Comparison of ENCODE assay signal across 21 cellular contexts in genomic region chr1:36613721-36614120, GRCh38.
DNase-seq lines count a peak whose midpoint lies in the region; ATAC-seq, FAIRE-seq and TF ChIP-seq lines count a peak whose summit lies in the region.
"Had no signal": no experiment of that assay in that cellular context is flagged by ENCODE, and none has a peak within 500 bp of the region (broad histone marks: within the 10 kb centered on the region; RNA-seq: fewer than 3 reads in every experiment).

No MANE protein-coding gene starts in this region.

- POLR2A ChIA-PET in IMR-90 (lab: Charles Lee; ENCODE audit: unreplicated experiment): no interaction called here

- no peak overlapping the region for H3T11ph ChIP-seq in H9 (ENCODE audit: low read length)

- H3K27me3 Mint-ChIP-seq in H9 (ENCODE audit: low read depth): peaks cover 4% of the 10 kb centered on the region; the same call in 1 of the 2 replicates

- no peak overlapping the region for H3K4me3 Mint-ChIP-seq in H9
- H3K4me3 Mint-ChIP-seq: CD4-positive, alpha-beta memory T cell; HFFc6 had no signal

- TF ChIP-seq RAD21 in IMR-90 (IDR thresholded peaks at IDR 0.05; ENCODE audit: low read length): no peak

- FAIRE-seq in D721Med (lab: Jason Lieb, UNC): peak; percentile 21
- FAIRE-seq: G401.6, GM12878, GM19239 had no signal

- H3K9ac ChIP-seq in H9 (ENCODE audit: extremely low read depth, insufficient read length, low read length) (no peak overlapping the region), IMR-90 (ENCODE audit: low read depth, low read length) (no peak overlapping the region), neuronal stem cell (ENCODE audit: low read depth, low read length, poor library complexity) (peak overlapping the region; percentile 64)

- H3K14ac ChIP-seq in H9 (ENCODE audit: insufficient read depth, low read length) (no peak overlapping the region), IMR-90 (replicated peaks; ENCODE audit: low read depth, low read length) (no peak overlapping the region), neuronal stem cell (ENCODE audit: low read length) (peak overlapping the region; percentile 32)

- intact Hi-C loops in IMR-90 (cut with micrococcal nuclease): no loop called here

- H3K27me3 ChIP-seq in H9 (ENCODE audit: insufficient read depth, low read length): no peaks in the 10 kb centered on the region
- no peaks in the 10 kb centered on the region; the same call in 1 of the 2 replicates for H3K27me3 ChIP-seq in IMR-90 (ENCODE audit: control insufficient read depth, insufficient read depth, low read length)
- H3K27me3 ChIP-seq in neuronal stem cell (ENCODE audit: control insufficient read depth in 3 of 3, insufficient read depth in 3 of 3, low read depth in 1 of 3, low read length in 3 of 3): no peaks in the 10 kb centered on the region

- TF ChIP-seq CTCF in D721Med (IDR thresholded peaks at IDR 0.05; ENCODE audit: insufficient read depth, missing control alignments): no peak
- TF ChIP-seq CTCF in H9 (conservative IDR thresholded peaks at IDR 0.05): no peak
- no peak for TF ChIP-seq CTCF in IMR-90 (conservative IDR thresholded peaks at IDR 0.05; ENCODE audit: low read depth, low read length)

- no peak overlapping the region for H2AK5ac ChIP-seq in H9 (ENCODE audit: insufficient read length, low read length)
- H2AK5ac ChIP-seq in IMR-90 (ENCODE audit: low read depth, low read length): no peak overlapping the region
- no peak overlapping the region for H2AK5ac ChIP-seq in neuronal stem cell (ENCODE audit: low read depth, low read length)

- no peak overlapping the region for H2AFZ ChIP-seq in H9 (ENCODE audit: low read length)
- H2AFZ ChIP-seq in IMR-90 (replicated peaks; ENCODE audit: low read length, poor library complexity): no peak overlapping the region
- no peak overlapping the region for H2AFZ ChIP-seq in neuronal stem cell (ENCODE audit: low read length)

- H4K8ac ChIP-seq in H9 (replicated peaks; ENCODE audit: insufficient read length, low read depth, low read length) (peak overlapping the region; percentile 12), IMR-90 (ENCODE audit: low read depth in 2 of 2, low read length in 2 of 2) (no peak overlapping the region), neuronal stem cell (ENCODE audit: low read depth, low read length) (no peak overlapping the region)

- H3K9me3 ChIP-seq in H9 (ENCODE audit: control insufficient read depth, low read depth, low read length) (no peaks in the 10 kb centered on the region), IMR-90 (ENCODE audit: control insufficient read depth, insufficient read depth, low read length) (no peaks in the 10 kb centered on the region), neuronal stem cell (replicated peaks in 1 of 2; ENCODE audit: control insufficient read depth in 2 of 2, insufficient read depth in 1 of 2, low read depth in 1 of 2, low read length in 2 of 2) (no peaks in the 10 kb centered on the region)

- H2BK5ac ChIP-seq in H9 (ENCODE audit: insufficient read length, low read length) (no peak overlapping the region), IMR-90 (ENCODE audit: low read depth, low read length, poor library complexity, severe bottlenecking) (peak overlapping the region; percentile 28), neuronal stem cell (ENCODE audit: low read length) (no peak overlapping the region)

- no peaks in the 10 kb centered on the region for H3K36me3 Mint-ChIP-seq in H9 (ENCODE audit: insufficient read depth in 1 of 3, low read depth in 3 of 3)
- H3K36me3 Mint-ChIP-seq: CD4-positive, alpha-beta memory T cell had no signal

- peaks cover 3% of the 10 kb centered on the region for H4K20me1 ChIP-seq in H9 (ENCODE audit: control insufficient read depth, insufficient read depth, insufficient read length)
- no peaks in the 10 kb centered on the region; the same call in 1 of the 2 replicates for H4K20me1 ChIP-seq in IMR-90 (ENCODE audit: insufficient read depth, low read length)

- H4K5ac ChIP-seq in H9 (ENCODE audit: insufficient read length, low read depth, low read length) (no peak overlapping the region), IMR-90 (ENCODE audit: low read depth, low read length) (no peak overlapping the region)

- in situ Hi-C loops in IMR-90 (cut with MboI; ENCODE audit: low sequenced_read_pairs): no loop called here

- H2BK15ac ChIP-seq in H9 (ENCODE audit: low read depth, low read length) (no peak overlapping the region), IMR-90 (ENCODE audit: low read depth, low read length) (no peak overlapping the region), neuronal stem cell (ENCODE audit: low read length) (no peak overlapping the region)

- TF ChIP-seq POLR2A in IMR-90 (IDR thresholded peaks at IDR 0.05; ENCODE audit: low read depth, low read length): no peak

- CTCF ChIA-PET in IMR-90 (lab: Yijun Ruan, JAX): no interaction called here

- H3K4me1 ChIP-seq in H9 (ENCODE audit: insufficient read depth, low read length) (no peaks in the 10 kb centered on the region), IMR-90 (ENCODE audit: control insufficient read depth, insufficient read depth, low read length) (no peaks in the 10 kb centered on the region), neuronal stem cell (ENCODE audit: control insufficient read depth in 2 of 2, insufficient read depth in 1 of 2, low read depth in 1 of 2, low read length in 2 of 2) (no peaks in the 10 kb centered on the region)

- H3K56ac ChIP-seq in H9 (ENCODE audit: insufficient read length, low read depth, low read length): no peak overlapping the region
- no peak overlapping the region for H3K56ac ChIP-seq in IMR-90 (ENCODE audit: extremely low read depth, insufficient read depth, low read length)

- no peak overlapping the region for H2BK120ac ChIP-seq in H9 (ENCODE audit: low read depth, low read length, poor library complexity, severe bottlenecking)
- H2BK120ac ChIP-seq in IMR-90 (ENCODE audit: low read depth, low read length): no peak overlapping the region
- no peak overlapping the region for H2BK120ac ChIP-seq in neuronal stem cell (ENCODE audit: low read depth, low read length)

- no peaks in the 10 kb centered on the region for H3K9me3 Mint-ChIP-seq in H9
- H3K9me3 Mint-ChIP-seq: CD4-positive, alpha-beta memory T cell; HFFc6 had no signal

- no peak overlapping the region for H3K27ac ChIP-seq in H9 (ENCODE audit: insufficient read length, low read depth, low read length)
- H3K27ac ChIP-seq in IMR-90 (ENCODE audit: insufficient read depth, low read length): no peak overlapping the region
- H3K27ac ChIP-seq in neuronal stem cell (replicated peaks; ENCODE audit: low read length): no peak overlapping the region

- ATAC-seq in IMR-90 (ENCODE audit: low read depth) (no peak), GM21737 (IDR thresholded peaks at IDR 0.05; ENCODE audit: unreplicated experiment) (no peak)
- ATAC-seq: GM12878, HCT116 had no signal

- H3K23me2 ChIP-seq in H9 (ENCODE audit: insufficient read length, low read depth, low read length, poor library complexity, severe bottlenecking): no peaks in the 10 kb centered on the region

- no peaks in the 10 kb centered on the region for H3K79me1 ChIP-seq in H9 (ENCODE audit: insufficient read depth, low read depth, low read length, poor library complexity, severe bottlenecking)
- no peaks in the 10 kb centered on the region for H3K79me1 ChIP-seq in IMR-90 (ENCODE audit: low read depth in 1 of 2, low read length in 2 of 2)
- no peaks in the 10 kb centered on the region for H3K79me1 ChIP-seq in neuronal stem cell (ENCODE audit: low read depth, low read length)

- H3K4me3 ChIP-seq in IMR-90 (ENCODE audit: insufficient read depth, low read depth, low read length): no peak overlapping the region
- peak overlapping the region in 1 of 2 donors; percentile 50 for H3K4me3 ChIP-seq in neuronal stem cell (ENCODE audit: low read length in 2 of 2)
- H3K4me3 ChIP-seq: GM12878 had no signal

- no peak overlapping the region for H3K23ac ChIP-seq in H9 (ENCODE audit: insufficient read length, low read depth, low read length)
- H3K23ac ChIP-seq in IMR-90 (ENCODE audit: low read depth, low read length): no peak overlapping the region; the same call in 1 of the 2 replicates
- peak overlapping the region; percentile 48 for H3K23ac ChIP-seq in neuronal stem cell (ENCODE audit: low read depth, low read length, poor library complexity)

- no peaks in the 10 kb centered on the region for H3K79me2 ChIP-seq in H9 (ENCODE audit: insufficient read depth, low read length)

- H3K18ac ChIP-seq in H9 (ENCODE audit: insufficient read length, low read depth, low read length): no peak overlapping the region
- no peak overlapping the region for H3K18ac ChIP-seq in IMR-90 (ENCODE audit: low read depth, low read length)
- no peak overlapping the region for H3K18ac ChIP-seq in neuronal stem cell (ENCODE audit: low read length)

- H4K91ac ChIP-seq in H9 (ENCODE audit: insufficient read length, low read depth, low read length) (no peak overlapping the region), IMR-90 (ENCODE audit: insufficient read depth, low read depth, low read length) (no peak overlapping the region), neuronal stem cell (ENCODE audit: low read depth, low read length, poor library complexity) (no peak overlapping the region)

- no peak overlapping the region for H2AK9ac ChIP-seq in IMR-90 (replicated peaks; ENCODE audit: low read depth, low read length, poor library complexity)

- no peak overlapping the region for H3K4me2 ChIP-seq in H9 (ENCODE audit: insufficient read depth, insufficient read length, low read length)
- no peak overlapping the region for H3K4me2 ChIP-seq in IMR-90 (ENCODE audit: low read depth, low read length)
- H3K4me2 ChIP-seq in neuronal stem cell (ENCODE audit: insufficient read depth, low read length, poor library complexity, severe bottlenecking): no peak overlapping the region

- no peak for DNase-seq in D721Med (ENCODE audit: insufficient read length, low spot score)
- no peak for DNase-seq in H9
- no peak for DNase-seq in IMR-90
- DNase-seq in neuronal stem cell (ENCODE audit: low spot score): no peak
- no peak for DNase-seq in NCI-H187 treated with DMSO at 0.1 percent for 48 hours (lab: John Stamatoyannopoulos, UW)
- no peak for DNase-seq in GDM1 (lab: John Stamatoyannopoulos, UW)
- no peak for DNase-seq in HuH-7 (ENCODE audit: low spot score)
- DNase-seq: C1 segment of cervical spinal cord; Calu3; CD4-positive, alpha-beta memory T cell; COR-L47; DMS153; DND-41; GOT3; H7; HFFc6 had no signal

- peaks cover 5% of the 10 kb centered on the region; the same call in 1 of the 2 replicates for H3K9me1 ChIP-seq in IMR-90 (ENCODE audit: insufficient read depth, low read length)

- no TSS peak for BruUV-seq in IMR-90 (replicated peaks; lab: Mats Ljungman, UMichigan)

- H2BK12ac ChIP-seq in H9 (ENCODE audit: insufficient read length, low read depth, low read length): no peak overlapping the region
- H2BK12ac ChIP-seq in neuronal stem cell (ENCODE audit: low read length): no peak overlapping the region

- no peak overlapping the region for H2BK20ac ChIP-seq in H9 (ENCODE audit: low read depth, low read length, poor library complexity, severe bottlenecking)
- H2BK20ac ChIP-seq in IMR-90 (ENCODE audit: low read depth, low read length): no peak overlapping the region

- H3K4me1 Mint-ChIP-seq in H9: no peaks in the 10 kb centered on the region

- H3K36me3 ChIP-seq in IMR-90 (ENCODE audit: control insufficient read depth, insufficient read depth, low read length) (no peaks in the 10 kb centered on the region), neuronal stem cell (replicated peaks in 1 of 2; ENCODE audit: control insufficient read depth in 2 of 2, insufficient read depth in 2 of 2, low read length in 2 of 2) (no peaks in the 10 kb centered on the region)

- dilution Hi-C loops in IMR-90 (cut with HindIII; ENCODE audit: low sequenced_read_pairs, unreplicated experiment): no loop called here

- H3K4ac ChIP-seq in H9 (ENCODE audit: low read depth, low read length) (no peak overlapping the region), IMR-90 (ENCODE audit: low read depth, low read length) (no peak overlapping the region), neuronal stem cell (ENCODE audit: low read length) (peak overlapping the region; percentile 66)

- H3K27ac Mint-ChIP-seq in H9: no peak overlapping the region
- H3K27ac Mint-ChIP-seq: CD4-positive, alpha-beta memory T cell; HFFc6 had no signal

- WGBS in H9 (ENCODE audit: extremely low coverage, insufficient read length, low lambda C conversion rate): no CpG with 5 or more reads among the region's 3 CpGs
- 34% methylated on average over 3 of the region's 3 CpGs; no CpG with 5 or more reads in 1 of the 2 experiments for WGBS in IMR-90 (ENCODE audit: extremely low coverage in 2 of 2, insufficient read length in 1 of 2), 2 experiments
- WGBS in neuronal stem cell (ENCODE audit: extremely low coverage in 2 of 2, insufficient read length in 2 of 2, insufficient replicate concordance in 1 of 2), 2 donors: no CpG with 5 or more reads among the region's 3 CpGs
